In genomic region chr3:39718674-39719595, GRCh38 we compare ENCODE assay signal across 12 cellular contexts.
DNase-seq lines count a peak whose midpoint lies in the region; ATAC-seq and TF ChIP-seq lines count a peak whose summit lies in the region.
"Had no signal": no experiment of that assay in that cellular context is flagged by ENCODE, and none has a peak within 500 bp of the region (broad histone marks: within the 10 kb centered on the region; RNA-seq: fewer than 3 reads in every experiment).

No MANE protein-coding gene starts in this region.

- no peak overlapping the region for H3K4me3 ChIP-seq in BE2C (ENCODE audit: low read depth, low read length)
- H3K4me3 ChIP-seq in astrocyte of the cerebellum (ENCODE audit: low read depth, low read length): no peak overlapping the region
- no peak overlapping the region for H3K4me3 ChIP-seq in left lung
- no peak overlapping the region for H3K4me3 ChIP-seq in heart right ventricle

- intact Hi-C loops in left lung (cut with DNase I) (no loop called here), heart right ventricle (cut with DNase I) (loop anchor here in 1 of 10 donors (10.0 kb wide), 1 partner anchor 596 kb away; no protein-coding TSS in a partner anchor)

- in situ Hi-C loops in astrocyte of the cerebellum (cut with HindIII; ENCODE audit: low sequenced_read_pairs): no loop called here

- H3K27me3 ChIP-seq in BE2C (no peaks in the 10 kb centered on the region), left lung (no peaks in the 10 kb centered on the region), heart right ventricle (no peaks in the 10 kb centered on the region)

- DNase-seq in BE2C (peak; percentile 4), HS-5 (ENCODE audit: low read depth) (peak; percentile 60), astrocyte of the cerebellum (ENCODE audit: low read depth) (peak; percentile 4), left lung (no peak), heart right ventricle (no peak)
- DNase-seq in activated naive CD4-positive, alpha-beta T cell treated with anti-CD3 and anti-CD28 coated beads, Interleukin-2, amount 50 U/mL, for 16 hours: no peak
- DNase-seq: effector CD4-positive, alpha-beta T cell; RPMI8226 had no signal

- H3K27ac ChIP-seq in left lung (no peak overlapping the region), heart right ventricle (no peak overlapping the region)
- H3K27ac ChIP-seq: KMS-11 had no signal

- no peaks in the 10 kb centered on the region for H3K4me1 ChIP-seq in BE2C
- H3K4me1 ChIP-seq in left lung: no peaks in the 10 kb centered on the region
- H3K4me1 ChIP-seq in heart right ventricle: no peaks in the 10 kb centered on the region

- TF ChIP-seq CTCF in BE2C (IDR thresholded peaks at IDR 0.05; ENCODE audit: low read depth, low read length) (no peak), astrocyte of the cerebellum (IDR thresholded peaks at IDR 0.05; ENCODE audit: low read depth, low read length, missing control alignments) (no peak), left lung (IDR thresholded peaks at IDR 0.05) (no peak), heart right ventricle (IDR thresholded peaks at IDR 0.05) (no peak)

- H3K36me3 ChIP-seq in BE2C (no peaks in the 10 kb centered on the region), left lung (no peaks in the 10 kb centered on the region), heart right ventricle (no peaks in the 10 kb centered on the region)

- ATAC-seq in left lung: peak; percentile 47
- no peak for ATAC-seq in heart right ventricle
- no peak for ATAC-seq in GM21723 (IDR thresholded peaks at IDR 0.05; ENCODE audit: unreplicated experiment)
- no peak for ATAC-seq in HG03354 (IDR thresholded peaks at IDR 0.05; ENCODE audit: poor library complexity, severe bottlenecking, unreplicated experiment)
- ATAC-seq: HCT116 had no signal

- 65 to 66% methylated on average over 7 of the region's 7 CpGs for WGBS in heart right ventricle, 2 donors

- H3K9me3 ChIP-seq in BE2C: no peaks in the 10 kb centered on the region
- no peaks in the 10 kb centered on the region for H3K9me3 ChIP-seq in left lung
- H3K9me3 ChIP-seq in heart right ventricle: no peaks in the 10 kb centered on the region

Comparison
In these comparisons a context has a peak if more than half of its experiments do, and no peak if none do; other contexts are left out.
1. DNase-seq: peak in BE2C (single experiment), HS-5 (single experiment) and astrocyte of the cerebellum (single experiment); none in left lung (0 of 2), heart right ventricle (0 of 2) and activated naive CD4-positive, alpha-beta T cell treated with anti-CD3 and anti-CD28 coated beads, Interleukin-2, amount 50 U/mL, for 16 hours (single experiment).